2 cellular contexts compared by ENCODE assay signal in the genomic region with DNA sequence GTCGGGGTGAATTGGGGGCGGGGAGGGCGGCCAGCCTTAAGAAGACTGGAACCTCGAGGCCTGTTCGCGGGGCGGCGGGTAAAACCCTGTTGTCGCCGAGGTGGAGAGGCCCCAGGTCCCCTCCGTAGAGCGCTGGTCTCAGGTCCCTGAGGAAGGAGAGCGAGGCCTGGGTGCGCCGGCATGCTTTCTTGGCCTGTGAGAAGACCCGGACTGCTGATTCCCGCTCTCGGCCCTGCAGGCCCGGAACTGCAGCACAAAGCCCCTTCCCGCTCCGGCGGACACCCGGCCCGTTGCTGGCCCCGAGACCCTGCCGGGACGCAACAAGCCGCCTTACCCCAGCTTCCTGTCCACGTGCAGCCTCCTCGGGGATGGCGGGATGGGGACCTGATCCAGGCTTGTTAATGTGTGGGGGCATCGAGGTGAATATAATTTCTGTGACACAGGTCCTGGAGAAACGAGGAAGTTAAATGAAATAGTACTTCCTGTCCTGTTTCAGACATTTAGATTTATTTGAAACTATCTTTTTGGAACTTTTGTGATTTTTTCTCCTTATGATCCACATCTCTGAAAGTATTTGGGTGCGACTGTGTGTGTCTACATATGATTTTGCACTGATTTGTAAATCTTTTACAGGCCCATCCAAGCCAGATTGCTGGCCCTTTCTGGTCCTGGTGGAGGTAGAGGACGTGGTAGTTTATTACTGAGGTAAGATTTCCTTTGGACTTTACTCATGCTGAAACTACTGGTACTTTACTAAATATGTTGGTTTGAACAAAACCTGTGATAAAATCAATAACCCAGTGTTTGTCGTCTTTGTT.
TF ChIP-seq lines count a peak whose summit lies in the region.

No MANE protein-coding gene starts in this region.

TF ChIP-seq in WTC11, 78 proteins besides CTCF, POLR2A, EP300 and RAD21 (continued from another document and continues in another):
- TF ChIP-seq, protein P1, sequence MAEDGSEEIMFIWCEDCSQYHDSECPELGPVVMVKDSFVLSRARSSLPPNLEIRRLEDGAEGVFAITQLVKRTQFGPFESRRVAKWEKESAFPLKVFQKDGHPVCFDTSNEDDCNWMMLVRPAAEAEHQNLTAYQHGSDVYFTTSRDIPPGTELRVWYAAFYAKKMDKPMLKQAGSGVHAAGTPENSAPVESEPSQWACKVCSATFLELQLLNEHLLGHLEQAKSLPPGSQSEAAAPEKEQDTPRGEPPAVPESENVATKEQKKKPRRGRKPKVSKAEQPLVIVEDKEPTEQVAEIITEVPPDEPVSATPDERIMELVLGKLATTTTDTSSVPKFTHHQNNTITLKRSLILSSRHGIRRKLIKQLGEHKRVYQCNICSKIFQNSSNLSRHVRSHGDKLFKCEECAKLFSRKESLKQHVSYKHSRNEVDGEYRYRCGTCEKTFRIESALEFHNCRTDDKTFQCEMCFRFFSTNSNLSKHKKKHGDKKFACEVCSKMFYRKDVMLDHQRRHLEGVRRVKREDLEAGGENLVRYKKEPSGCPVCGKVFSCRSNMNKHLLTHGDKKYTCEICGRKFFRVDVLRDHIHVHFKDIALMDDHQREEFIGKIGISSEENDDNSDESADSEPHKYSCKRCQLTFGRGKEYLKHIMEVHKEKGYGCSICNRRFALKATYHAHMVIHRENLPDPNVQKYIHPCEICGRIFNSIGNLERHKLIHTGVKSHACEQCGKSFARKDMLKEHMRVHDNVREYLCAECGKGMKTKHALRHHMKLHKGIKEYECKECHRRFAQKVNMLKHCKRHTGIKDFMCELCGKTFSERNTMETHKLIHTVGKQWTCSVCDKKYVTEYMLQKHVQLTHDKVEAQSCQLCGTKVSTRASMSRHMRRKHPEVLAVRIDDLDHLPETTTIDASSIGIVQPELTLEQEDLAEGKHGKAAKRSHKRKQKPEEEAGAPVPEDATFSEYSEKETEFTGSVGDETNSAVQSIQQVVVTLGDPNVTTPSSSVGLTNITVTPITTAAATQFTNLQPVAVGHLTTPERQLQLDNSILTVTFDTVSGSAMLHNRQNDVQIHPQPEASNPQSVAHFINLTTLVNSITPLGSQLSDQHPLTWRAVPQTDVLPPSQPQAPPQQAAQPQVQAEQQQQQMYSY (CRISPR knock-in tag; IDR thresholded peaks at IDR 0.05) = peak; percentile 79
- no peak for TF ChIP-seq ATF3 (CRISPR knock-in tag; conservative IDR thresholded peaks at IDR 0.05)
- TF ChIP-seq GABPB1 (CRISPR knock-in tag; IDR thresholded peaks at IDR 0.05) = no peak
- TF ChIP-seq MXD4 (CRISPR knock-in tag; IDR thresholded peaks at IDR 0.05; ENCODE audit: borderline replicate concordance) = no peak
- no peak for TF ChIP-seq JUN (CRISPR knock-in tag; IDR thresholded peaks at IDR 0.05)
- TF ChIP-seq, protein P2, sequence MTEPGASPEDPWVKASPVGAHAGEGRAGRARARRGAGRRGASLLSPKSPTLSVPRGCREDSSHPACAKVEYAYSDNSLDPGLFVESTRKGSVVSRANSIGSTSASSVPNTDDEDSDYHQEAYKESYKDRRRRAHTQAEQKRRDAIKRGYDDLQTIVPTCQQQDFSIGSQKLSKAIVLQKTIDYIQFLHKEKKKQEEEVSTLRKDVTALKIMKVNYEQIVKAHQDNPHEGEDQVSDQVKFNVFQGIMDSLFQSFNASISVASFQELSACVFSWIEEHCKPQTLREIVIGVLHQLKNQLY (CRISPR knock-in tag; IDR thresholded peaks at IDR 0.05) = no peak
- peak; percentile 46; the same call in 1 of the 2 replicates for TF ChIP-seq MYBL2 (CRISPR knock-in tag; IDR thresholded peaks at IDR 0.05)
- no peak for TF ChIP-seq FOXK1 (CRISPR knock-in tag; IDR thresholded peaks at IDR 0.05)
- no peak for TF ChIP-seq RORB (CRISPR knock-in tag; IDR thresholded peaks at IDR 0.05)
- no peak for TF ChIP-seq ZBTB43 (CRISPR knock-in tag; IDR thresholded peaks at IDR 0.05)
- TF ChIP-seq, protein P3, sequence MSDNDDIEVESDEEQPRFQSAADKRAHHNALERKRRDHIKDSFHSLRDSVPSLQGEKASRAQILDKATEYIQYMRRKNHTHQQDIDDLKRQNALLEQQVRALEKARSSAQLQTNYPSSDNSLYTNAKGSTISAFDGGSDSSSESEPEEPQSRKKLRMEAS (CRISPR knock-in tag; IDR thresholded peaks at IDR 0.05) = peak; percentile 17
- TF ChIP-seq NFYB (CRISPR knock-in tag; conservative IDR thresholded peaks at IDR 0.05; ENCODE audit: low read depth) = no peak
- no peak for TF ChIP-seq ZBTB21 (CRISPR knock-in tag; IDR thresholded peaks at IDR 0.05; ENCODE audit: borderline replicate concordance)
- TF ChIP-seq ZNF219 (CRISPR knock-in tag; IDR thresholded peaks at IDR 0.05; ENCODE audit: borderline replicate concordance) = no peak
- TF ChIP-seq HMGXB4 (CRISPR knock-in tag; IDR thresholded peaks at IDR 0.05) = 0 out of 2 replicates have a peak, but pooled peaks have one; percentile 8
- TF ChIP-seq, protein P4, sequence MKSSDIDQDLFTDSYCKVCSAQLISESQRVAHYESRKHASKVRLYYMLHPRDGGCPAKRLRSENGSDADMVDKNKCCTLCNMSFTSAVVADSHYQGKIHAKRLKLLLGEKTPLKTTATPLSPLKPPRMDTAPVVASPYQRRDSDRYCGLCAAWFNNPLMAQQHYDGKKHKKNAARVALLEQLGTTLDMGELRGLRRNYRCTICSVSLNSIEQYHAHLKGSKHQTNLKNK (CRISPR knock-in tag; IDR thresholded peaks at IDR 0.05) = no peak
- TF ChIP-seq NFE2L1 (CRISPR knock-in tag; IDR thresholded peaks at IDR 0.05) = no peak; the same call in 1 of the 2 replicates

TF ChIP-seq in neural cell, 6 proteins besides CTCF, POLR2A, EP300 and RAD21 (continued from another document):
- TF ChIP-seq EZH2 (IDR thresholded peaks at IDR 0.05; ENCODE audit: borderline replicate concordance, insufficient read depth, low read length, poor library complexity, severe bottlenecking) = no peak
